ENCODE assay signal across 7 cellular contexts in the genomic region with DNA sequence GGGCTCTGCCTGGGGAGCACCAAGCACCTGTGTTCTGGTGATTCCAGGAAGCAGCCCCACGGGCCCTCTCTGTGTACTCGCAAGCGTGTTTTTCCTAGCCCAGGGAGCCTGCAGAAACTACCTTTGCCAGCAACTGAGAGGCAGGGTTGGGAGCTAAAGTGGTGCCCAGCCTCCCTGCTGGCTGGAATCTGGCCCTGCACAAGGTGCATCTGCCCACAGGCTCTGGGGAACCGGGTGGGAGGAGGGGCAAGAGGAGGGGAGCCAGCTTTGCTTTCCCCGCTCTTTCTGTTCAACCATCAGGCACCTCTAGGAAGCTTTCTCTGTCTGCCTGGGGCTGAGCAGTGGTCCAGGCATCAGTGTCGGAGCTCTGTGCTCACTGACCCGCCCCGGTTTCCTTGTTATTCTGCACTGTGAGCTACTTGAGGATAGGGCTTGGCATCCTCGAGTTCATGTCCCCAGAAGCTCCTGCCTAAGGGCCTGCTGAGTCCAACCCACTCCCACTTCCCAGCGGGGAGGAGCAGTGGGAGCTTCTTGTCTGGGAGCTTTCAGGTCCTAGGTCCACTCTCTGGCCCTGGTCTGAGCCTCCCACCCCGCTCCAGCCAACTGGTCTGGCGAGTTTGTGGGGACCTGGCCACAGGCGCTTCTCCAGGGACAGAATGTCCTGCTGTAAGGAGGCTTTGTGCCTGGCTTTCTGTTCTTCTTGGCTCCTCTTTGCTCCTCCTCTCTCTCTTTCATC. TPM values are rescaled to one million over a fixed set of nuclear protein-coding genes. Genes with fewer than 3 reads are reported as not detected.
A peak's percentile ranks its signal among the peaks of the same experiment; 100 is the strongest.
DNase-seq lines count a peak whose midpoint lies in the region; ATAC-seq and TF ChIP-seq lines count a peak whose summit lies in the region.

No MANE protein-coding gene starts in this region.

- no peak for DNase-seq in activated naive CD4-positive, alpha-beta T cell treated with anti-CD3 and anti-CD28 coated beads, Interleukin-2, amount 50 U/mL, for 72 hours (ENCODE audit: low spot score in 2 of 2)
- DNase-seq in right cardiac atrium (peak; percentile 65 to 92 (median 85)), smooth muscle cell (lab: John Stamatoyannopoulos, UW; ENCODE audit: unreplicated experiment) (no peak), mesenteric fat pad (ENCODE audit: low spot score) (no peak)

- intact Hi-C loops in right cardiac atrium (cut with DNase I), result no loop called here

- H3K4me3 ChIP-seq in HUES64 (ENCODE audit: low read length) (no peak overlapping the region), right cardiac atrium (ENCODE audit: low read length) (no peak overlapping the region), smooth muscle cell (no peak overlapping the region)

- H3K4me1 ChIP-seq in HUES64 (ENCODE audit: insufficient read depth, low read length), result peaks cover 32% of the 10 kb centered on the region
- peaks cover 39% of the 10 kb centered on the region for H3K4me1 ChIP-seq in right cardiac atrium (ENCODE audit: control insufficient read depth, insufficient read depth, low read length)
- H3K4me1 ChIP-seq in smooth muscle cell (ENCODE audit: low read depth), result peaks cover 14% of the 10 kb centered on the region

- H3K36me3 ChIP-seq in HUES64 (ENCODE audit: insufficient read depth, low read length), result no peaks in the 10 kb centered on the region
- H3K36me3 ChIP-seq in smooth muscle cell (ENCODE audit: low read depth), result no peaks in the 10 kb centered on the region

- H3K9ac ChIP-seq in HUES64 (ENCODE audit: low read depth, low read length) (no peak overlapping the region), smooth muscle cell (ENCODE audit: low read depth) (peak overlapping the region; percentile 81)

- no peaks in the 10 kb centered on the region for H3F3A ChIP-seq in smooth muscle cell (ENCODE audit: low read depth)

- peak; percentile 27 for TF ChIP-seq CTCF in smooth muscle cell (IDR thresholded peaks at IDR 0.05; ENCODE audit: borderline replicate concordance, insufficient read depth, poor library complexity, severe bottlenecking)

- H3K9me3 ChIP-seq in HUES64 (ENCODE audit: insufficient read depth, low read depth, low read length), result no peaks in the 10 kb centered on the region
- no peaks in the 10 kb centered on the region for H3K9me3 ChIP-seq in right cardiac atrium (ENCODE audit: control insufficient read depth, low read length)
- H3K9me3 ChIP-seq in smooth muscle cell (replicated peaks; ENCODE audit: low read depth), result no peaks in the 10 kb centered on the region

- no peaks in the 10 kb centered on the region for H3K27me3 ChIP-seq in HUES64 (ENCODE audit: insufficient read depth, low read length)
- no peaks in the 10 kb centered on the region for H3K27me3 ChIP-seq in right cardiac atrium (ENCODE audit: control insufficient read depth, insufficient read depth)
- H3K27me3 ChIP-seq in smooth muscle cell (ENCODE audit: low read depth), result no peaks in the 10 kb centered on the region

- peak overlapping the region; percentile 38 for H2AFZ ChIP-seq in smooth muscle cell (ENCODE audit: low read depth)

- no peaks in the 10 kb centered on the region for H3K9me3 Mint-ChIP-seq in activated naive CD4-positive, alpha-beta T cell treated with anti-CD3 and anti-CD28 coated beads, Interleukin-2, amount 50 U/mL, for 72 hours

- no peak for ATAC-seq in activated naive CD4-positive, alpha-beta T cell treated with anti-CD3 and anti-CD28 coated beads, Interleukin-2, amount 50 U/mL, for 72 hours
- ATAC-seq in right cardiac atrium (peak; percentile 32 to 60), GM21619 (IDR thresholded peaks at IDR 0.05; ENCODE audit: unreplicated experiment) (no peak), GM21423 (IDR thresholded peaks at IDR 0.05; ENCODE audit: unreplicated experiment) (no peak)

- H3K4me2 ChIP-seq in smooth muscle cell, result peak overlapping the region; percentile 24

- peaks cover 3% of the 10 kb centered on the region for H4K20me1 ChIP-seq in smooth muscle cell (ENCODE audit: low read depth)

- WGBS in HUES64, result 73% methylated on average over 13 of the region's 13 CpGs
- 46% methylated on average over 13 of the region's 13 CpGs for WGBS in right cardiac atrium
- 72% methylated on average over 13 of the region's 13 CpGs for WGBS in smooth muscle cell (ENCODE audit: low lambda C conversion rate)

- H3K27ac ChIP-seq in HUES64 (ENCODE audit: low read depth, low read length) (peak overlapping the region; percentile 43; the same call in 1 of the 2 replicates), right cardiac atrium (ENCODE audit: low read length) (peak overlapping the region; percentile 84), smooth muscle cell (ENCODE audit: low read depth) (peak overlapping the region; percentile 85)

- no peaks in the 10 kb centered on the region for H3K79me2 ChIP-seq in smooth muscle cell (ENCODE audit: low read depth)

- no peaks in the 10 kb centered on the region for H3K36me3 Mint-ChIP-seq in activated naive CD4-positive, alpha-beta T cell treated with anti-CD3 and anti-CD28 coated beads, Interleukin-2, amount 50 U/mL, for 72 hours

- H3K27ac Mint-ChIP-seq in activated naive CD4-positive, alpha-beta T cell treated with anti-CD3 and anti-CD28 coated beads, Interleukin-2, amount 50 U/mL, for 72 hours, result peak overlapping the region; percentile 90 to 93

RNA-seq across cellular contexts. Expression of gene DAGLA, which starts 14.9 kb away (rescaled TPM):
- polyA plus RNA-seq in HUES64 (2013, experiment 1 of 2), result 4.6 TPM
- 5.0 TPM for polyA plus RNA-seq in HUES64 (2013, experiment 2 of 2)
- under 1 TPM in 1 of 2 donors, not detected in 1; 0.19 TPM for total RNA-seq in activated naive CD4-positive, alpha-beta T cell treated with anti-CD3 and anti-CD28 coated beads, Interleukin-2, amount 50 U/mL, for 72 hours
- 1 to 10 TPM; 4.1 to 7.2 (median 6.1) TPM for total RNA-seq in right cardiac atrium
- 3.7 TPM for polyA plus RNA-seq in right cardiac atrium
- total RNA-seq in smooth muscle cell, result 1.3 and 1.6 TPM in 2 replicates
- polyA plus RNA-seq in smooth muscle cell, result 2.9 and 3.9 TPM in 2 replicates
- total RNA-seq in mesenteric fat pad, result 3.3 TPM

RNA-seq across cellular contexts. Expression of gene MYRF, which starts 57.3 kb away (rescaled TPM):
- polyA plus RNA-seq in HUES64 (2013, experiment 1 of 2), result 3.8 TPM
- 4.8 TPM for polyA plus RNA-seq in HUES64 (2013, experiment 2 of 2)
- 1 to 10 TPM in 1 of 2 donors, under 1 TPM in 1; 0.93 to 1.6 TPM for total RNA-seq in activated naive CD4-positive, alpha-beta T cell treated with anti-CD3 and anti-CD28 coated beads, Interleukin-2, amount 50 U/mL, for 72 hours
- total RNA-seq in right cardiac atrium, result 1 to 10 TPM in 3 of 4 donors, under 1 TPM in 1; 0.62 to 1.9 (median 1.4) TPM
- 0.70 TPM for polyA plus RNA-seq in right cardiac atrium
- 11.1 and 12.2 TPM in 2 replicates for total RNA-seq in smooth muscle cell
- polyA plus RNA-seq in smooth muscle cell, result 13.7 and 19.0 TPM in 2 replicates
- total RNA-seq in mesenteric fat pad, result 0.42 TPM

Comparison
In these comparisons a context has a peak if more than half of its experiments do, and no peak if none do; other contexts are left out.
1. ATAC-seq: peak in right cardiac atrium (2 of 2); none in activated naive CD4-positive, alpha-beta T cell treated with anti-CD3 and anti-CD28 coated beads, Interleukin-2, amount 50 U/mL, for 72 hours (0 of 2), GM21619 (single experiment) and GM21423 (single experiment).
2. DNase-seq: peak in right cardiac atrium (3 of 3); none in activated naive CD4-positive, alpha-beta T cell treated with anti-CD3 and anti-CD28 coated beads, Interleukin-2, amount 50 U/mL, for 72 hours (0 of 2), smooth muscle cell (single experiment) and mesenteric fat pad (single experiment).
3. Peak in every context shown above with its lines, with median percentiles within 50 percentile points of each other: H3K27ac ChIP-seq.